ENCODE assay signal across 21 cellular contexts in genomic region chr15:47743385-47743784, GRCh38. TPM values are rescaled to one million over a fixed set of nuclear protein-coding genes. Genes with fewer than 3 reads are reported as not detected.
"Had no signal": no experiment of that assay in that cellular context is flagged by ENCODE, and none has a peak within 500 bp of the region (broad histone marks: within the 10 kb centered on the region; RNA-seq: fewer than 3 reads in every experiment).

No MANE protein-coding gene starts in this region.

- H3K9me3 ChIP-seq: SJSA1 had no signal

- DNase-seq: IMR-90, Kasumi-1, MM.1S, NCI-H1092 treated with DMSO at 0.1 percent for 48 hours, NCI-H1436, NCI-H187, NCI-H2029, NCI-H2171, NCI-H226, NCI-H446, NCI-H510A, NCI-H524 treated with DMSO at 0.1 percent for 48 hours, NCI-H774, Right ventricle myocardium superior, RPMI8226, SIG-M5 had no signal

- H3K4me2 ChIP-seq: KMS-11 had no signal

- H3K27me3 ChIP-seq: SJSA1 had no signal

- H3K9ac ChIP-seq: KMS-11 had no signal

- H3K4me3 ChIP-seq: SJSA1, SK-N-MC had no signal

- H3K4me1 ChIP-seq: SJSA1 had no signal

- H3K36me3 ChIP-seq: SJSA1 had no signal

- H3K27ac ChIP-seq: KMS-11, SJSA1, SK-N-MC had no signal

- FAIRE-seq: RCC 7860 had no signal

RNA-seq across cellular contexts. Expression of gene SEMA6D, which starts 26.1 kb away (rescaled TPM):
- total RNA-seq: HT-29 had no signal
